In the genomic region with DNA sequence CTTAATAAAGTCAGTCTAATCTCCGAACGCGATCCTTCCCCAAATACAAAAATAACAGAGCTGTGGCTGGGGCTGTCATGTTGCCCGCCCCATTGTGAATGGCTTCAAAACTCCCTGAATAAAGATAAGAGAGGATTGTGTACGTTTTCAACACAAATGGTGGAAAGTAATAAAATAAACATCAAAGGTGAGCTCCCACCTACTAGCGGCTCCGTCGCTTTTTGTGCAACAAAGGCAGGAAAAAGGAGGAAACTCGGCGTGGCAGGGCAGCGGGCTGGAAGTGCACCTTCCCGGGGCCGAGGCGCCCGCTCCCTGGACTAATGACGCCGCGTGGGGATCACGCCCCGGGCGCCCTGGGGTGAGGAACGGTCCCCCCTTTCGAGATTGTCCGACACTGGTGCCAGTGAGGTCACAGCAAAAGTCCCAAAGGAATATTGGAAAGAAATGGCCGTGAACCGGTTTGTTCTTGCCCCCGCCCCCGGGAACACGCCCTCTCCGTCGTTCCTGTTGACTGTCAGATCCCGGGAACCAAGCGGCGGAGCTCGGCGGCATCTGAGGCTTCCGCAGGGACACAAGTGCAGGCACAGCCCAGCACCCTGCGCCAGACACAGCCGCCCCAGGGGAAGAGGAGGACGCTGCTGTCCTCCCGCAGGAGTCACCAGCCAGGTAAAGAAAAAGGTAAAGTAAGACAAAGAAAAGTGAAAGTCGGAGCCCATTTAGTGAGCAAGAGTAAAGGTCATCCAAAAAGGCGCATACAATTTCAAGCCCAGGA, we compare ENCODE assay signal across 9 cellular contexts. TPM values are rescaled to one million over a fixed set of nuclear protein-coding genes. Genes with fewer than 3 reads are reported as not detected.
DNase-seq lines count a peak whose midpoint lies in the region; ATAC-seq and FAIRE-seq lines count a peak whose summit lies in the region.
"Had no signal": no experiment of that assay in that cellular context is flagged by ENCODE, and none has a peak within 500 bp of the region (broad histone marks: within the 10 kb centered on the region; RNA-seq: fewer than 3 reads in every experiment).

No MANE protein-coding gene starts in this region.

- H3K4me1 Mint-ChIP-seq in activated T-helper 2 cell treated with anti-CD3 and anti-CD28 coated beads, Interferon-gamma antibody, Interleukin-2, Interleukin-4, amounts not matched to agents 10 μg/mL and 5 μg/mL and 100 μg/mL, durations not matched to agents 14 hours and 24 hours and 36 hours (ENCODE audit: low read depth): peaks cover 9% of the 10 kb centered on the region
- H3K4me1 Mint-ChIP-seq in stimulated activated effector memory CD8-positive, alpha-beta T cell treated with anti-CD3 and anti-CD28 coated beads, Interleukin-12 subunit alpha, Interleukin-12 subunit beta, amount 100 ng/mL, for 72 hours: peaks cover 28% of the 10 kb centered on the region

- ATAC-seq in stimulated activated effector memory CD8-positive, alpha-beta T cell treated with anti-CD3 and anti-CD28 coated beads, Interleukin-12 subunit alpha, Interleukin-12 subunit beta, amount 100 ng/mL, for 72 hours: no peak

- intact Hi-C loops in activated T-helper 2 cell treated with anti-CD3 and anti-CD28 coated beads, Interferon-gamma antibody, Interleukin-2, Interleukin-4, amounts not matched to agents 10 μg/mL and 5 μg/mL and 100 μg/mL, durations not matched to agents 14 hours and 24 hours and 36 hours (cut with micrococcal nuclease): loop anchor here (1.0 to 5.0 kb wide), 3 partner anchors 68 to 514 kb away; a partner anchor contains a TSS

- peaks cover 73% of the 10 kb centered on the region for H3K27me3 Mint-ChIP-seq in activated T-helper 2 cell treated with anti-CD3 and anti-CD28 coated beads, Interferon-gamma antibody, Interleukin-2, Interleukin-4, amounts not matched to agents 10 μg/mL and 5 μg/mL and 100 μg/mL, durations not matched to agents 14 hours and 24 hours and 36 hours (ENCODE audit: low read depth)

- DNase-seq in HT-29 (ENCODE audit: low spot score) (peak; percentile 75), iPS-NIHi7 (ENCODE audit: extremely low spot score) (peak; percentile 47), GM19238 (ENCODE audit: insufficient read length, low spot score) (no peak), urothelium cell line (ENCODE audit: low spot score) (no peak)
- no peak for DNase-seq in activated T-helper 2 cell treated with anti-CD3 and anti-CD28 coated beads, Interferon-gamma antibody, Interleukin-2, Interleukin-4, amounts not matched to agents 10 μg/mL and 5 μg/mL and 100 μg/mL, durations not matched to agents 14 hours and 24 hours and 36 hours (ENCODE audit: low spot score)
- DNase-seq in stimulated activated effector memory CD8-positive, alpha-beta T cell treated with anti-CD3 and anti-CD28 coated beads, Interleukin-12 subunit alpha, Interleukin-12 subunit beta, amount 100 ng/mL, for 72 hours (ENCODE audit: low spot score in 2 of 2): no peak
- no peak for DNase-seq in activated CD8-positive, alpha-beta memory T cell treated with anti-CD3 and anti-CD28 coated beads, Interleukin-2, amount 50 U/mL, for 48 hours

- no peak for FAIRE-seq in urothelium cell line (lab: Jason Lieb, UNC)
- FAIRE-seq: TTC549 had no signal

- H3K36me3 Mint-ChIP-seq in activated T-helper 2 cell treated with anti-CD3 and anti-CD28 coated beads, Interferon-gamma antibody, Interleukin-2, Interleukin-4, amounts not matched to agents 10 μg/mL and 5 μg/mL and 100 μg/mL, durations not matched to agents 14 hours and 24 hours and 36 hours (ENCODE audit: low read depth): no peaks in the 10 kb centered on the region
- no peaks in the 10 kb centered on the region for H3K36me3 Mint-ChIP-seq in stimulated activated effector memory CD8-positive, alpha-beta T cell treated with anti-CD3 and anti-CD28 coated beads, Interleukin-12 subunit alpha, Interleukin-12 subunit beta, amount 100 ng/mL, for 72 hours

- no peaks in the 10 kb centered on the region for H3K9me3 Mint-ChIP-seq in activated T-helper 2 cell treated with anti-CD3 and anti-CD28 coated beads, Interferon-gamma antibody, Interleukin-2, Interleukin-4, amounts not matched to agents 10 μg/mL and 5 μg/mL and 100 μg/mL, durations not matched to agents 14 hours and 24 hours and 36 hours
- no peaks in the 10 kb centered on the region for H3K9me3 Mint-ChIP-seq in stimulated activated effector memory CD8-positive, alpha-beta T cell treated with anti-CD3 and anti-CD28 coated beads, Interleukin-12 subunit alpha, Interleukin-12 subunit beta, amount 100 ng/mL, for 72 hours

- no peak overlapping the region for H3K27ac Mint-ChIP-seq in activated T-helper 2 cell treated with anti-CD3 and anti-CD28 coated beads, Interferon-gamma antibody, Interleukin-2, Interleukin-4, amounts not matched to agents 10 μg/mL and 5 μg/mL and 100 μg/mL, durations not matched to agents 14 hours and 24 hours and 36 hours
- no peak overlapping the region for H3K27ac Mint-ChIP-seq in stimulated activated effector memory CD8-positive, alpha-beta T cell treated with anti-CD3 and anti-CD28 coated beads, Interleukin-12 subunit alpha, Interleukin-12 subunit beta, amount 100 ng/mL, for 72 hours

- H3K4me3 Mint-ChIP-seq in activated T-helper 2 cell treated with anti-CD3 and anti-CD28 coated beads, Interferon-gamma antibody, Interleukin-2, Interleukin-4, amounts not matched to agents 10 μg/mL and 5 μg/mL and 100 μg/mL, durations not matched to agents 14 hours and 24 hours and 36 hours (ENCODE audit: low read depth): peak overlapping the region; percentile 67
- H3K4me3 Mint-ChIP-seq in stimulated activated effector memory CD8-positive, alpha-beta T cell treated with anti-CD3 and anti-CD28 coated beads, Interleukin-12 subunit alpha, Interleukin-12 subunit beta, amount 100 ng/mL, for 72 hours: peak overlapping the region; percentile 46

RNA-seq across cellular contexts. Expression of a gene that starts 1.1 kb away (rescaled TPM):
- total RNA-seq in HT-29 (2014; rRNA removed; shearing (Covaris generic)): 108 and 112 TPM in 2 replicates
- not detected in 2 replicates for total RNA-seq in activated T-helper 2 cell treated with anti-CD3 and anti-CD28 coated beads, Interferon-gamma antibody, Interleukin-2, Interleukin-4, amounts not matched to agents 10 μg/mL and 5 μg/mL and 100 μg/mL, durations not matched to agents 14 hours and 24 hours and 36 hours
- total RNA-seq: omental fat pad had no signal

Comparison
In these comparisons a context has a peak if more than half of its experiments do, and no peak if none do; other contexts are left out.
1. DNase-seq: peak in HT-29 (single experiment) and iPS-NIHi7 (single experiment); none in activated T-helper 2 cell treated with anti-CD3 and anti-CD28 coated beads, Interferon-gamma antibody, Interleukin-2, Interleukin-4, amounts not matched to agents 10 μg/mL and 5 μg/mL and 100 μg/mL, durations not matched to agents 14 hours and 24 hours and 36 hours (single experiment), stimulated activated effector memory CD8-positive, alpha-beta T cell treated with anti-CD3 and anti-CD28 coated beads, Interleukin-12 subunit alpha, Interleukin-12 subunit beta, amount 100 ng/mL, for 72 hours (0 of 2), GM19238 (single experiment), urothelium cell line (single experiment) and activated CD8-positive, alpha-beta memory T cell treated with anti-CD3 and anti-CD28 coated beads, Interleukin-2, amount 50 U/mL, for 48 hours (single experiment).
2. RNA of a gene that starts 1.1 kb away (total RNA-seq): 108 to 112 TPM in HT-29; not detected in activated T-helper 2 cell treated with anti-CD3 and anti-CD28 coated beads, Interferon-gamma antibody, Interleukin-2, Interleukin-4, amounts not matched to agents 10 μg/mL and 5 μg/mL and 100 μg/mL, durations not matched to agents 14 hours and 24 hours and 36 hours; every median in the first group is over 100 times any median in the second.